ENCODE assay signal across 21 cellular contexts in the genomic region with DNA sequence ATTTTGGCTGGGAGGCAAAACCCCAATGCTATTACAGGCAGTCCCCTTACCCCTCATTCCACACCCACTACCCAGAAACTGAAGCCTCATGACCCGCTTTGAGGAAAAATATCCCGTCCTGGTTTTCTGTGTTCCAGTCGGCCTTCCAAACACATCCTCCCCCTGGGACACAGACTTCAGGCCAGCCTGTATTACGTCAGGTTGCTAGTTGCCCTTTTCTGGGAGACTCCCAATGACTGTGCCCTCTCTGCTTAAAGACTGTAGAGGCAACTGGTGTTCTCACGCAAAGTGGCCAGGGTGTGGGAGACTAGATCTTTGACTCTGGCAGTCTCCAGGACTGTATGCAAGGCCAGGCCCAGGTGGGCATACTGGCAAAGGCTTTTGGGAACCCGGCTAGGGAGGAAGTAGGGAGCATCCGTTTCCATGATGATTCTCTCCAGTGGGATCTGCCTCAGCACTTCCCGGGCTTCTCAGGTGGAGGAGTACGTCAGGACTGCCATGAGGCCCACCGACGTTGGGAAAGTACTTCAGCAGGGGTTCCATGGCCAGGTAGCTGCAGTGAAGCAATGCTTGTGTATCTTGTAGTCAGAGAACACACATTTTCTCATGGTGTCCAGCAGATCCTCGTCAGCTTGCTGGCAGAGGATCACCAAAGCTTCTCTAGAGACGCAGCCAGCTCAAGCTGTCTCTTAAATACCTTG. TPM values are rescaled to one million over a fixed set of nuclear protein-coding genes. Genes with fewer than 3 reads are reported as not detected.
A peak's percentile ranks its signal among the peaks of the same experiment; 100 is the strongest.
DNase-seq lines count a peak whose midpoint lies in the region; ATAC-seq, FAIRE-seq and TF ChIP-seq lines count a peak whose summit lies in the region.
"Had no signal": no experiment of that assay in that cellular context is flagged by ENCODE, and none has a peak within 500 bp of the region (broad histone marks: within the 10 kb centered on the region; RNA-seq: fewer than 3 reads in every experiment).

No MANE protein-coding gene starts in this region.

- H3K79me2 ChIP-seq in H1 (ENCODE audit: control insufficient read depth in 1 of 2, insufficient read depth in 2 of 2, low read length in 2 of 2), result peaks cover 0 to 6% of the 10 kb centered on the region in 2 experiments; a peak in 1 of 4 replicates

- no peaks in the 10 kb centered on the region for H3K27me3 Mint-ChIP-seq in activated CD4-positive, alpha-beta memory T cell treated with anti-CD3 and anti-CD28 coated beads, Interleukin-2, amount 10 ng/mL, durations not matched to agents 7 days and 5 days
- H3K27me3 Mint-ChIP-seq in activated CD4-positive, alpha-beta memory T cell treated with anti-CD3 and anti-CD28 coated beads for 36 hours, result no peaks in the 10 kb centered on the region
- no peaks in the 10 kb centered on the region for H3K27me3 Mint-ChIP-seq in CD4-positive, alpha-beta memory T cell
- no peaks in the 10 kb centered on the region for H3K27me3 Mint-ChIP-seq in progenitor cell of endocrine pancreas
- H3K27me3 Mint-ChIP-seq: B cell; CD4-positive, CD25-positive, alpha-beta regulatory T cell had no signal

- no peak overlapping the region for H3K14ac ChIP-seq in H1 (ENCODE audit: insufficient read length)

- H3K23ac ChIP-seq in H1 (ENCODE audit: insufficient read length), result no peak overlapping the region

- ATAC-seq in body of pancreas (no peak), HG03095 (IDR thresholded peaks at IDR 0.05; ENCODE audit: unreplicated experiment) (no peak)
- ATAC-seq: PC-3 had no signal

- H3K4me3 Mint-ChIP-seq in activated CD4-positive, alpha-beta memory T cell treated with anti-CD3 and anti-CD28 coated beads, Interleukin-2, amount 10 ng/mL, durations not matched to agents 7 days and 5 days, result no peak overlapping the region
- H3K4me3 Mint-ChIP-seq in activated CD4-positive, alpha-beta memory T cell treated with anti-CD3 and anti-CD28 coated beads for 36 hours, result no peak overlapping the region
- no peak overlapping the region for H3K4me3 Mint-ChIP-seq in CD4-positive, alpha-beta memory T cell
- no peak overlapping the region for H3K4me3 Mint-ChIP-seq in progenitor cell of endocrine pancreas (ENCODE audit: low read depth)
- H3K4me3 Mint-ChIP-seq: B cell; CD4-positive, CD25-positive, alpha-beta regulatory T cell had no signal

- peaks cover 0 to 2% of the 10 kb centered on the region in 2 experiments for H4K20me1 ChIP-seq in H1 (replicated peaks in 1 of 2; ENCODE audit: control insufficient read depth in 1 of 2, insufficient read depth in 2 of 2, low read length in 2 of 2)

- no peaks in the 10 kb centered on the region; the same call in 1 of the 2 replicates for H3K79me1 ChIP-seq in H1 (ENCODE audit: low read depth, low read length)

- H2BK5ac ChIP-seq in H1 (ENCODE audit: low read depth, low read length), result no peak overlapping the region

- no peak overlapping the region for H2AK5ac ChIP-seq in H1 (ENCODE audit: low read depth, low read length)

- no peak overlapping the region for H3K56ac ChIP-seq in H1 (replicated peaks; ENCODE audit: insufficient read length, low read depth, low read length)

- TF ChIP-seq POLR2A in H1 (IDR thresholded peaks at IDR 0.05; ENCODE audit: control extremely low read depth in 1 of 2, low read depth in 2 of 2, low read length in 2 of 2), result no peak
- no peak for TF ChIP-seq POLR2A in body of pancreas (IDR thresholded peaks at IDR 0.05)

- H3K4me1 Mint-ChIP-seq in activated CD4-positive, alpha-beta memory T cell treated with anti-CD3 and anti-CD28 coated beads, Interleukin-2, amount 10 ng/mL, durations not matched to agents 7 days and 5 days, result peaks cover 4% of the 10 kb centered on the region
- no peaks in the 10 kb centered on the region for H3K4me1 Mint-ChIP-seq in activated CD4-positive, alpha-beta memory T cell treated with anti-CD3 and anti-CD28 coated beads for 36 hours (ENCODE audit: low read depth)
- peaks cover 4 to 6% (median 5%) of the 10 kb centered on the region in 4 donors for H3K4me1 Mint-ChIP-seq in CD4-positive, alpha-beta memory T cell
- peaks cover 31% of the 10 kb centered on the region for H3K4me1 Mint-ChIP-seq in progenitor cell of endocrine pancreas (ENCODE audit: low read depth)
- H3K4me1 Mint-ChIP-seq: B cell had no signal

- H3K23me2 ChIP-seq in H1 (ENCODE audit: low read depth, low read length), result no peaks in the 10 kb centered on the region

- no peaks in the 10 kb centered on the region for H3K9me3 ChIP-seq in CD4-positive, alpha-beta memory T cell (ENCODE audit: control insufficient read depth in 1 of 2, low read length in 2 of 2)
- H3K9me3 ChIP-seq in H1 (ENCODE audit: insufficient read depth in 2 of 2, low read depth in 1 of 2, low read length in 1 of 2) (no peaks in the 10 kb centered on the region), body of pancreas (no peaks in the 10 kb centered on the region)

- no peak overlapping the region for H4K8ac ChIP-seq in H1 (ENCODE audit: extremely low read depth, insufficient read depth, low read length)

- H3K27ac ChIP-seq in CD4-positive, alpha-beta memory T cell (ENCODE audit: low read depth, low read length), result no peak overlapping the region
- H3K27ac ChIP-seq in H1 (ENCODE audit: low read depth, low read length) (0 out of 2 replicates have a peak overlapping the region, but pooled peaks have one; percentile 36), body of pancreas (no peak overlapping the region)
- H3K27ac ChIP-seq: 22Rv1, RWPE1 had no signal

- no peaks in the 10 kb centered on the region for H3K9me3 Mint-ChIP-seq in activated CD4-positive, alpha-beta memory T cell treated with anti-CD3 and anti-CD28 coated beads, Interleukin-2, amount 10 ng/mL, durations not matched to agents 7 days and 5 days
- H3K9me3 Mint-ChIP-seq in activated CD4-positive, alpha-beta memory T cell treated with anti-CD3 and anti-CD28 coated beads for 36 hours, result peaks cover 3% of the 10 kb centered on the region
- peaks cover 0 to 2% (median 0%) of the 10 kb centered on the region in 8 donors for H3K9me3 Mint-ChIP-seq in CD4-positive, alpha-beta memory T cell
- H3K9me3 Mint-ChIP-seq in progenitor cell of endocrine pancreas (ENCODE audit: low read depth), result no peaks in the 10 kb centered on the region

- no peak overlapping the region for H2BK15ac ChIP-seq in H1 (ENCODE audit: low read length)

- H3K4me3 ChIP-seq in CD4-positive, alpha-beta memory T cell (ENCODE audit: low read length in 2 of 2), result no peak overlapping the region
- H3K4me3 ChIP-seq in H1 (ENCODE audit: extremely low read depth in 1 of 4, insufficient read depth in 2 of 4, low read depth in 3 of 4, low read length in 4 of 4) (no peak overlapping the region), body of pancreas (no peak overlapping the region)

- CTCF ChIA-PET in activated CD4-positive, alpha-beta memory T cell treated with anti-CD3 and anti-CD28 coated beads, Interleukin-2, amount 10 ng/mL, durations not matched to agents 7 days and 5 days (lab: Charles Lee), result interaction anchor here (0.7 to 1.4 kb wide), 2 partner anchors 42 to 82 kb away, joined by 3 read pairs; no protein-coding TSS in a partner anchor
- CTCF ChIA-PET in activated CD4-positive, alpha-beta memory T cell treated with anti-CD3 and anti-CD28 coated beads for 36 hours (lab: Charles Lee), result interaction anchor here (1.2 kb wide), 1 partner anchor 388 kb away, joined by 3 read pairs; no protein-coding TSS in a partner anchor
- CTCF ChIA-PET in CD4-positive, alpha-beta memory T cell (lab: Charles Lee; ENCODE audit: partially characterized antibody), result interaction anchor here (0.7 to 2.1 kb wide), 3 partner anchors 82 to 389 kb away, joined by 3 to 11 read pairs (median 4); no protein-coding TSS in a partner anchor
- CTCF ChIA-PET in H1 (lab: Charles Lee; ENCODE audit: partially characterized antibody) (interaction anchor here (1.0 to 2.8 kb wide), 3 partner anchors 10 to 82 kb away, joined by 3 to 11 read pairs (median 3); no protein-coding TSS in a partner anchor), GM10248 (lab: Yijun Ruan, JAX) (interaction anchor here (1.1 to 2.0 kb wide), 3 partner anchors 14 to 395 kb away, joined by 3 to 9 read pairs (median 4); no protein-coding TSS in a partner anchor)

- H2BK12ac ChIP-seq in H1 (ENCODE audit: low read depth, low read length), result no peak overlapping the region

- H3K4me2 ChIP-seq in H1 (ENCODE audit: insufficient read depth in 1 of 2, low read depth in 2 of 2, low read length in 2 of 2), result no peak overlapping the region

- H3K27me3 ChIP-seq in CD4-positive, alpha-beta memory T cell (ENCODE audit: insufficient read depth, low read length), result no peaks in the 10 kb centered on the region
- H3K27me3 ChIP-seq in H1 (replicated peaks in 1 of 4; ENCODE audit: control insufficient read depth in 3 of 4, extremely low read depth in 1 of 4, insufficient read depth in 3 of 4, low read length in 3 of 4) (no peaks in the 10 kb centered on the region), body of pancreas (no peaks in the 10 kb centered on the region)

- H4K5ac ChIP-seq in H1 (ENCODE audit: insufficient read length, low read depth, low read length), result no peak overlapping the region

- no peak for TF ChIP-seq RAD21 in H1 (IDR thresholded peaks at IDR 0.05 in 1 of 2, conservative IDR thresholded peaks at IDR 0.05 in 1 of 2; ENCODE audit: low read depth in 2 of 2, low read length in 2 of 2)

- H4K91ac ChIP-seq in H1 (replicated peaks; ENCODE audit: insufficient read length, low read length), result no peak overlapping the region

- no peak overlapping the region for H3K9ac ChIP-seq in H1 (replicated peaks in 1 of 4; ENCODE audit: extremely low read depth in 1 of 4, low read depth in 3 of 4, low read length in 3 of 4)

- TF ChIP-seq EP300 in H1 (IDR thresholded peaks at IDR 0.05; ENCODE audit: borderline replicate concordance in 1 of 2, low read depth in 2 of 2, low read length in 2 of 2), result no peak

- no peak overlapping the region for H2AFZ ChIP-seq in H1 (ENCODE audit: low read length)

- no peak overlapping the region for H3K27ac Mint-ChIP-seq in activated CD4-positive, alpha-beta memory T cell treated with anti-CD3 and anti-CD28 coated beads, Interleukin-2, amount 10 ng/mL, durations not matched to agents 7 days and 5 days
- H3K27ac Mint-ChIP-seq in activated CD4-positive, alpha-beta memory T cell treated with anti-CD3 and anti-CD28 coated beads for 36 hours, result no peak overlapping the region
- H3K27ac Mint-ChIP-seq in CD4-positive, alpha-beta memory T cell, result peak overlapping the region in 4 of 7 donors; percentile 51 to 61 (median 54)
- peak overlapping the region; percentile 81 for H3K27ac Mint-ChIP-seq in progenitor cell of endocrine pancreas
- H3K27ac Mint-ChIP-seq: B cell; CD4-positive, CD25-positive, alpha-beta regulatory T cell had no signal

- DNase-seq in activated CD4-positive, alpha-beta memory T cell treated with anti-CD3 and anti-CD28 coated beads, Interleukin-2, amount 10 ng/mL, durations not matched to agents 7 days and 5 days, result peak; percentile 11
- DNase-seq in activated CD4-positive, alpha-beta memory T cell treated with anti-CD3 and anti-CD28 coated beads for 36 hours, result no peak
- DNase-seq in CD4-positive, alpha-beta memory T cell, result no peak
- no peak for DNase-seq in H1 (ENCODE audit: low read depth in 1 of 2, low spot score in 2 of 2)
- DNase-seq in progenitor cell of endocrine pancreas (ENCODE audit: low spot score, unreplicated experiment), result no peak
- no peak for DNase-seq in GM10248 (ENCODE audit: extremely low spot score)
- DNase-seq in body of pancreas, result no peak
- DNase-seq: Calu3; CD4-positive, CD25-positive, alpha-beta regulatory T cell; DMS79; KG1; NCI-H1417 treated with DMSO at 0.1 percent for 48 hours; NCI-H1930; NCI-H2171; NCI-H446 treated with DMSO at 0.1 percent for 48 hours; NCI-H748 treated with DMSO at 0.1 percent for 48 hours; PC-3 had no signal

- intact Hi-C loops in activated CD4-positive, alpha-beta memory T cell treated with anti-CD3 and anti-CD28 coated beads for 36 hours (cut with micrococcal nuclease), result no loop called here
- intact Hi-C loops in CD4-positive, alpha-beta memory T cell (cut with micrococcal nuclease), result no loop called here
- intact Hi-C loops in body of pancreas (cut with DNase I), result no loop called here

- no peak overlapping the region for H2BK20ac ChIP-seq in H1 (ENCODE audit: low read length)

- H3K4ac ChIP-seq in H1 (replicated peaks; ENCODE audit: insufficient read length, low read depth, low read length), result no peak overlapping the region

- no peak overlapping the region for H2BK120ac ChIP-seq in H1 (replicated peaks; ENCODE audit: low read depth, low read length)

- POLR2A ChIA-PET in activated CD4-positive, alpha-beta memory T cell treated with anti-CD3 and anti-CD28 coated beads, Interleukin-2, amount 10 ng/mL, durations not matched to agents 7 days and 5 days (lab: Charles Lee), result no interaction called here
- POLR2A ChIA-PET in activated CD4-positive, alpha-beta memory T cell treated with anti-CD3 and anti-CD28 coated beads for 36 hours (lab: Charles Lee), result no interaction called here
- POLR2A ChIA-PET in CD4-positive, alpha-beta memory T cell (lab: Charles Lee; ENCODE audit: partially characterized antibody), result interaction anchor here (0.6 kb wide), 1 partner anchor 1829 kb away, joined by 3 read pairs; no protein-coding TSS in a partner anchor
- POLR2A ChIA-PET in H1 (lab: Charles Lee; ENCODE audit: partially characterized antibody) (interaction anchor here (1.0 to 1.2 kb wide), 2 partner anchors 13 to 72 kb away, joined by 4 to 5 read pairs; no protein-coding TSS in a partner anchor), GM10248 (lab: Yijun Ruan, JAX) (no interaction called here)

- no peaks in the 10 kb centered on the region for H3K4me1 ChIP-seq in CD4-positive, alpha-beta memory T cell (ENCODE audit: insufficient read depth, low read length)
- H3K4me1 ChIP-seq in H1 (replicated peaks in 1 of 4; ENCODE audit: control insufficient read depth in 3 of 4, insufficient read depth in 4 of 4, low read length in 3 of 4), result peaks cover 7 to 15% (median 10%) of the 10 kb centered on the region in 4 experiments; a peak in 5 of 7 replicates
- H3K4me1 ChIP-seq in body of pancreas, result peaks cover 11% of the 10 kb centered on the region

- H3K36me3 Mint-ChIP-seq in activated CD4-positive, alpha-beta memory T cell treated with anti-CD3 and anti-CD28 coated beads, Interleukin-2, amount 10 ng/mL, durations not matched to agents 7 days and 5 days (ENCODE audit: low read depth), result peaks cover 75% of the 10 kb centered on the region
- peaks cover 52% of the 10 kb centered on the region for H3K36me3 Mint-ChIP-seq in activated CD4-positive, alpha-beta memory T cell treated with anti-CD3 and anti-CD28 coated beads for 36 hours
- H3K36me3 Mint-ChIP-seq in CD4-positive, alpha-beta memory T cell, result peaks cover 52 to 80% of the 10 kb centered on the region in 2 donors
- peaks cover 23% of the 10 kb centered on the region for H3K36me3 Mint-ChIP-seq in progenitor cell of endocrine pancreas (ENCODE audit: insufficient read depth)

- no peak overlapping the region for H3K18ac ChIP-seq in H1 (ENCODE audit: extremely low read depth, low read length)

- TF ChIP-seq CTCF in H1 (IDR thresholded peaks at IDR 0.05; ENCODE audit: control extremely low read depth in 1 of 3, insufficient read depth in 1 of 3, low read depth in 1 of 3, low read length in 3 of 3) (no peak), progenitor cell of endocrine pancreas (IDR thresholded peaks at IDR 0.05; ENCODE audit: unreplicated experiment) (no peak), GM10248 (IDR thresholded peaks at IDR 0.05; ENCODE audit: control extremely low read depth, extremely low read depth, low read depth, missing control alignments) (no peak), body of pancreas (IDR thresholded peaks at IDR 0.05) (no peak)

- peaks cover 72% of the 10 kb centered on the region for H3K36me3 ChIP-seq in CD4-positive, alpha-beta memory T cell (ENCODE audit: insufficient read depth, low read length)
- H3K36me3 ChIP-seq in H1 (ENCODE audit: control insufficient read depth in 2 of 4, insufficient read depth in 4 of 4, low read length in 3 of 4) (peaks cover 17 to 45% (median 32%) of the 10 kb centered on the region in 4 experiments), body of pancreas (replicated peaks in 1 of 2; ENCODE audit: insufficient read depth in 1 of 2, low read depth in 2 of 2) (peaks cover 0 to 19% of the 10 kb centered on the region in 2 donors)

- WGBS in H1 (ENCODE audit: extremely low coverage in 1 of 2, insufficient coverage in 1 of 2, insufficient read length in 1 of 2, insufficient replicate concordance in 2 of 2, low coverage in 1 of 2, low lambda C conversion rate in 2 of 2, missing lambda C conversion rate in 1 of 2), 2 experiments, result 85% methylated on average over 13 of the region's 13 CpGs; no CpG with 5 or more reads in 1 of the 2 experiments
- 92 to 96% methylated on average over 12 to 13 of the region's 13 CpGs for WGBS in body of pancreas, 2 donors

- no peak for FAIRE-seq in H1 (lab: Jason Lieb, UNC)

RNA-seq across cellular contexts. Expression of a gene that starts 34.9 kb away (rescaled TPM):
- 100 to 1,000 TPM; 130 to 133 TPM for total RNA-seq in activated CD4-positive, alpha-beta memory T cell treated with anti-CD3 and anti-CD28 coated beads, Interleukin-2, amount 10 ng/mL, durations not matched to agents 7 days and 5 days
- total RNA-seq in activated CD4-positive, alpha-beta memory T cell treated with anti-CD3 and anti-CD28 coated beads for 36 hours, result 100 to 1,000 TPM; 117 to 120 TPM
- total RNA-seq in CD4-positive, alpha-beta memory T cell, result 10 to 100 TPM; 78.8 to 90.4 TPM
- 100 to 1,000 TPM in 1 of 2 donors, 10 to 100 TPM in 1; 93.8 to 105 TPM for polyA plus RNA-seq in CD4-positive, alpha-beta memory T cell
- total RNA-seq in H1 (2021; fragmentation: NEBNext Ultra II Directional; extraction: Animal tissue kit (Norgen Biotek cat#: 25700)), result 109 and 119 TPM in 2 replicates
- 148 and 245 TPM in 2 replicates for polyA plus RNA-seq in H1 (2011; rRNA removed)
- polyA plus RNA-seq in H1 (2011; cell fraction: cytosol; rRNA removed), result 164 TPM
- 78.1 TPM for polyA plus RNA-seq in H1 (2011; cell fraction: nucleus; rRNA removed)
- 140 to 180 TPM (median 156 TPM) in 4 replicates for polyA plus RNA-seq in H1 (2012, experiment 1 of 2)
- 183 TPM for polyA plus RNA-seq in H1 (2012, experiment 2 of 2)
- 117 TPM for polyA plus RNA-seq in H1 (2013, experiment 1 of 2)
- polyA plus RNA-seq in H1 (2013, experiment 2 of 2), result 115 TPM
- polyA minus RNA-seq in H1 (2011; rRNA and poly(A)+ RNA removed), result 88.5 and 108 TPM in 2 replicates
- polyA minus RNA-seq in H1 (2011; cell fraction: cytosol; rRNA and poly(A)+ RNA removed), result 26.3 TPM
- 29.9 TPM for polyA minus RNA-seq in H1 (2011; cell fraction: nucleus; rRNA and poly(A)+ RNA removed)
- 124 and 126 TPM in 2 replicates for total RNA-seq in progenitor cell of endocrine pancreas
- 10 to 100 TPM; 36.1 to 39.2 TPM for total RNA-seq in body of pancreas

RNA-seq across cellular contexts. Expression of a gene that starts 40.2 kb away (rescaled TPM):
- total RNA-seq in activated CD4-positive, alpha-beta memory T cell treated with anti-CD3 and anti-CD28 coated beads, Interleukin-2, amount 10 ng/mL, durations not matched to agents 7 days and 5 days, result 100 to 1,000 TPM; 133 to 135 TPM
- 100 to 1,000 TPM; 181 to 186 TPM for total RNA-seq in activated CD4-positive, alpha-beta memory T cell treated with anti-CD3 and anti-CD28 coated beads for 36 hours
- total RNA-seq in CD4-positive, alpha-beta memory T cell, result 10 to 100 TPM; 22.2 to 24.3 TPM
- 10 to 100 TPM; 11.9 to 13.3 TPM for polyA plus RNA-seq in CD4-positive, alpha-beta memory T cell
- 0.42 and 0.99 TPM in 2 replicates for total RNA-seq in H1 (2021; fragmentation: NEBNext Ultra II Directional; extraction: Animal tissue kit (Norgen Biotek cat#: 25700))
- polyA plus RNA-seq in H1 (2011; rRNA removed), result 0.27 and 0.28 TPM in 2 replicates
- 0.35 TPM for polyA plus RNA-seq in H1 (2011; cell fraction: cytosol; rRNA removed)
- polyA plus RNA-seq in H1 (2011; cell fraction: nucleus; rRNA removed), result 0.19 TPM
- polyA plus RNA-seq in H1 (2012, experiment 1 of 2), result 0.29 to 0.46 TPM (median 0.34 TPM) in 4 replicates
- 0.34 TPM for polyA plus RNA-seq in H1 (2012, experiment 2 of 2)
- polyA plus RNA-seq in H1 (2013, experiment 1 of 2), result 0.20 TPM
- polyA plus RNA-seq in H1 (2013, experiment 2 of 2), result 0.24 TPM
- 0.22 and 0.35 TPM in 2 replicates for polyA minus RNA-seq in H1 (2011; rRNA and poly(A)+ RNA removed)
- not detected for polyA minus RNA-seq in H1 (2011; cell fraction: cytosol; rRNA and poly(A)+ RNA removed)
- polyA minus RNA-seq in H1 (2011; cell fraction: nucleus; rRNA and poly(A)+ RNA removed), result 0.50 TPM
- total RNA-seq in progenitor cell of endocrine pancreas, result 1.6 and 2.1 TPM in 2 replicates
- total RNA-seq in body of pancreas, result 1 to 10 TPM; 1.3 to 1.8 TPM

RNA-seq across cellular contexts. Expression of a gene that starts 49.7 kb away (rescaled TPM):
- 10 to 100 TPM; 20.2 to 20.5 TPM for total RNA-seq in activated CD4-positive, alpha-beta memory T cell treated with anti-CD3 and anti-CD28 coated beads, Interleukin-2, amount 10 ng/mL, durations not matched to agents 7 days and 5 days
- 10 to 100 TPM; 11.3 to 11.6 TPM for total RNA-seq in activated CD4-positive, alpha-beta memory T cell treated with anti-CD3 and anti-CD28 coated beads for 36 hours
- total RNA-seq in CD4-positive, alpha-beta memory T cell, result 10 to 100 TPM; 26.1 to 28.0 TPM
- 1 to 10 TPM; 4.3 to 8.1 TPM for polyA plus RNA-seq in CD4-positive, alpha-beta memory T cell
- total RNA-seq in H1 (2021; fragmentation: NEBNext Ultra II Directional; extraction: Animal tissue kit (Norgen Biotek cat#: 25700)), result 18.2 and 19.0 TPM in 2 replicates
- polyA plus RNA-seq in H1 (2011; rRNA removed), result 7.3 and 8.6 TPM in 2 replicates
- 11.3 TPM for polyA plus RNA-seq in H1 (2011; cell fraction: cytosol; rRNA removed)
- 10.5 TPM for polyA plus RNA-seq in H1 (2011; cell fraction: nucleus; rRNA removed)
- 9.2 to 13.3 TPM (median 11.6 TPM) in 4 replicates for polyA plus RNA-seq in H1 (2012, experiment 1 of 2)
- polyA plus RNA-seq in H1 (2012, experiment 2 of 2), result 1.0 TPM
- polyA plus RNA-seq in H1 (2013, experiment 1 of 2), result 13.3 TPM
- 13.7 TPM for polyA plus RNA-seq in H1 (2013, experiment 2 of 2)
- 15.0 and 16.7 TPM in 2 replicates for polyA minus RNA-seq in H1 (2011; rRNA and poly(A)+ RNA removed)
- polyA minus RNA-seq in H1 (2011; cell fraction: cytosol; rRNA and poly(A)+ RNA removed), result 9.5 TPM
- 15.6 TPM for polyA minus RNA-seq in H1 (2011; cell fraction: nucleus; rRNA and poly(A)+ RNA removed)
- 33.9 and 35.6 TPM in 2 replicates for total RNA-seq in progenitor cell of endocrine pancreas
- total RNA-seq in body of pancreas, result 10 to 100 TPM; 19.8 to 34.2 TPM

Comparison
In these comparisons a context has a peak if more than half of its experiments do, and no peak if none do; other contexts are left out.
1. H3K27ac Mint-ChIP-seq: peak in CD4-positive, alpha-beta memory T cell (4 of 7) and progenitor cell of endocrine pancreas (single experiment); none in activated CD4-positive, alpha-beta memory T cell treated with anti-CD3 and anti-CD28 coated beads, Interleukin-2, amount 10 ng/mL, durations not matched to agents 7 days and 5 days (single experiment) and activated CD4-positive, alpha-beta memory T cell treated with anti-CD3 and anti-CD28 coated beads for 36 hours (single experiment).
2. RNA of a gene that starts 40.2 kb away (total RNA-seq): 181 to 186 TPM in activated CD4-positive, alpha-beta memory T cell treated with anti-CD3 and anti-CD28 coated beads for 36 hours and 133 to 135 TPM in activated CD4-positive, alpha-beta memory T cell treated with anti-CD3 and anti-CD28 coated beads, Interleukin-2, amount 10 ng/mL, durations not matched to agents 7 days and 5 days; 22.2 to 24.3 TPM in CD4-positive, alpha-beta memory T cell, 1.6 to 2.1 TPM in progenitor cell of endocrine pancreas, 1.3 to 1.8 TPM in body of pancreas and 0.42 to 0.99 TPM in H1; every median in the first group is over 4 times any median in the second.
3. POLR2A ChIA-PET loops: an anchor here in CD4-positive, alpha-beta memory T cell (0.6 kb wide) and H1 (1.0 to 1.2 kb wide); none called in activated CD4-positive, alpha-beta memory T cell treated with anti-CD3 and anti-CD28 coated beads, Interleukin-2, amount 10 ng/mL, durations not matched to agents 7 days and 5 days, activated CD4-positive, alpha-beta memory T cell treated with anti-CD3 and anti-CD28 coated beads for 36 hours and GM10248.